Comparison of ENCODE assay signal across 15 cellular contexts in the genomic region with DNA sequence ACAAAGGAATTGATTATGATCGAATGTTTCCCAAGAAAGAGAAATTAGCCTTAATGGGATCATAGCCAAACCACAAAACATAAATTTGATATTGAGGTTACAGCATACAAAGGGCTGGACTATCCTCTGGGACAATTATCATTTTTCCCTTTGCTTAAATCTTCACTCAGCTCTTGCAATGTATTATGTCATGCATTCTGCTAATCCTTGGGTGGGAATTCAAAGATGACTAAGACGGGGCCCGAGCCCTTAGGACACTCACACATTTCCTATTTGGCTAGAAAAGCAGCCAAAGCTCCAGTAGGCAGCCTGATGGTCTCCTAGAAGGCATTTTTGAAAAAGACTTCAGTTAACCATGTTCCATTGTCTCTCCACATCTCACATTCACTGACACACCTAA. TPM values are rescaled to one million over a fixed set of nuclear protein-coding genes. Genes with fewer than 3 reads are reported as not detected.
DNase-seq lines count a peak whose midpoint lies in the region; ATAC-seq lines count a peak whose summit lies in the region.
"Had no signal": no experiment of that assay in that cellular context is flagged by ENCODE, and none has a peak within 500 bp of the region (broad histone marks: within the 10 kb centered on the region; RNA-seq: fewer than 3 reads in every experiment).

No MANE protein-coding gene starts in this region.

- no peak for ATAC-seq in HG03108 (IDR thresholded peaks at IDR 0.05; ENCODE audit: unreplicated experiment)
- ATAC-seq: left colon had no signal

- H3K27me3 Mint-ChIP-seq in activated T-cell treated with anti-CD3 and anti-CD28 coated beads, Interleukin-2, amount 50 U/mL, for 24 hours, result no peaks in the 10 kb centered on the region

- DNase-seq in GM04504 (ENCODE audit: low read depth), result peak; percentile 78
- peak; percentile 82 for DNase-seq in RPMI7951 (ENCODE audit: low read depth)
- peak; percentile 85 for DNase-seq in dedifferentiated amniotic fluid mesenchymal stem cell (ENCODE audit: extremely low spot score)
- DNase-seq in non-pigmented ciliary epithelial cell (ENCODE audit: low read depth), result peak; percentile 46
- DNase-seq in head of caudate nucleus, result no peak
- no peak for DNase-seq in RPMI8226
- no peak for DNase-seq in activated T-cell treated with anti-CD3 and anti-CD28 coated beads, Interleukin-2, amount 50 U/mL, for 24 hours
- DNase-seq: activated naive CD4-positive, alpha-beta T cell treated with anti-CD3 and anti-CD28 coated beads, Interleukin-2, amount 10 ng/mL, durations not matched to agents 7 days and 5 days; COR-L47; glutamatergic neuron; left colon; NCI-H446; Peyer's patch had no signal

- no peaks in the 10 kb centered on the region for H3K36me3 Mint-ChIP-seq in activated T-cell treated with anti-CD3 and anti-CD28 coated beads, Interleukin-2, amount 50 U/mL, for 24 hours (ENCODE audit: low read depth)
- H3K36me3 Mint-ChIP-seq: activated naive CD4-positive, alpha-beta T cell treated with anti-CD3 and anti-CD28 coated beads, Interleukin-2, amount 10 ng/mL, durations not matched to agents 7 days and 5 days had no signal

- no peak overlapping the region for H3K27ac Mint-ChIP-seq in activated T-cell treated with anti-CD3 and anti-CD28 coated beads, Interleukin-2, amount 50 U/mL, for 24 hours
- H3K27ac Mint-ChIP-seq: activated naive CD4-positive, alpha-beta T cell treated with anti-CD3 and anti-CD28 coated beads, Interleukin-2, amount 10 ng/mL, durations not matched to agents 7 days and 5 days had no signal

- H3K9me3 Mint-ChIP-seq in activated T-cell treated with anti-CD3 and anti-CD28 coated beads, Interleukin-2, amount 50 U/mL, for 24 hours, result no peaks in the 10 kb centered on the region
- H3K9me3 Mint-ChIP-seq: activated naive CD4-positive, alpha-beta T cell treated with anti-CD3 and anti-CD28 coated beads, Interleukin-2, amount 10 ng/mL, durations not matched to agents 7 days and 5 days had no signal

- intact Hi-C loops in head of caudate nucleus (cut with DNase I), result no loop called here

- no peaks in the 10 kb centered on the region for H3K4me1 Mint-ChIP-seq in activated T-cell treated with anti-CD3 and anti-CD28 coated beads, Interleukin-2, amount 50 U/mL, for 24 hours (ENCODE audit: low read depth)
- H3K4me1 Mint-ChIP-seq: activated naive CD4-positive, alpha-beta T cell treated with anti-CD3 and anti-CD28 coated beads, Interleukin-2, amount 10 ng/mL, durations not matched to agents 7 days and 5 days had no signal

- H3K4me3 Mint-ChIP-seq in activated T-cell treated with anti-CD3 and anti-CD28 coated beads, Interleukin-2, amount 50 U/mL, for 24 hours, result no peak overlapping the region
- H3K4me3 Mint-ChIP-seq: activated naive CD4-positive, alpha-beta T cell treated with anti-CD3 and anti-CD28 coated beads, Interleukin-2, amount 10 ng/mL, durations not matched to agents 7 days and 5 days had no signal

RNA-seq across cellular contexts. Expression of a gene that starts 17.2 kb away (rescaled TPM):
- 24.8 and 31.4 TPM in 2 replicates for total RNA-seq in RPMI7951 (2014; rRNA removed; shearing (Covaris generic))

RNA-seq across cellular contexts. Expression of a gene that starts 45.0 kb away (rescaled TPM):
- 4.4 and 5.6 TPM in 2 replicates for total RNA-seq in RPMI7951 (2014; rRNA removed; shearing (Covaris generic))

RNA-seq across cellular contexts. Expression of a gene that starts 50.8 kb away (rescaled TPM):
- total RNA-seq in RPMI7951 (2014; rRNA removed; shearing (Covaris generic)), result 7.3 and 8.8 TPM in 2 replicates
- total RNA-seq: activated CD8-positive, alpha-beta memory T cell treated with anti-CD3 and anti-CD28 coated beads for 36 hours had no signal

Comparison
In these comparisons a context has a peak if more than half of its experiments do, and no peak if none do; other contexts are left out.
1. DNase-seq: peak in GM04504 (single experiment), RPMI7951 (single experiment), dedifferentiated amniotic fluid mesenchymal stem cell (single experiment) and non-pigmented ciliary epithelial cell (single experiment); none in head of caudate nucleus (0 of 42), RPMI8226 (single experiment) and activated T-cell treated with anti-CD3 and anti-CD28 coated beads, Interleukin-2, amount 50 U/mL, for 24 hours (single experiment).